In the genomic region with DNA sequence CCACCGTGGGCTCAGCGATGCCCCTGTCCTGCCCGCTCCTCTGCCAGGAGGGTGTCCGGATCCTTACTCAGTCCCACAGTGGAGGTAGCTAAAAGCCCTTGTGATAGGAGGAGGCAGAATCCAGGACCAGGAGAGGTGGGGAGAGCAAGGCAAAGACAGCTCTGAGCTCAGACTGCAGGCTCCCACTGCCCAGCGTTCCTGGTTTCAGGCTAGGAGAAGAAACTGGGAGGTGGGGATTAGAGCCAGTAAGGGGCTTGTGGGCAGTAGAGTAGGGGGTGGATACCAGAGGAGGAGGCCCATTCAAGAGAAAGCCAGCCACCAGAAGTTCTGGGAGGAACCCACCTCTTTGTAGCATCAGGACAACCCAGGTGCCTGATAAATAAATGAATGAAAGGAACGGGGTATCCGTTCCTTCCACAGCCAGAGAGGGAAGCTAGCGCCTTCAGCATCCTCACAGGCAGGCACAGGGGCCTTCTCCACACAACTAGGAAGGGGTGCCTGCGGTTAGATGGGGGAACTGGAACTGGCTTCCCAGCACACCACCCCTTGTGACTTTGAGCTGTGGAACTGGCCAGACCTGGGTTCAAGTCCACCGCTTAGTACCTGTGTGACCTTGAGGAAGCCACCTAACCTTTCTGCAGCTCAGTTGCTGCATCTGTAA, we compare ENCODE assay signal across 12 cellular contexts.
DNase-seq lines count a peak whose midpoint lies in the region; ATAC-seq and FAIRE-seq lines count a peak whose summit lies in the region.
"Had no signal": no experiment of that assay in that cellular context is flagged by ENCODE, and none has a peak within 500 bp of the region (broad histone marks: within the 10 kb centered on the region; RNA-seq: fewer than 3 reads in every experiment).

No MANE protein-coding gene starts in this region.

- no peaks in the 10 kb centered on the region for H3K9me3 Mint-ChIP-seq in activated T-cell treated with anti-CD3 and anti-CD28 coated beads, Interleukin-2, amount 50 U/mL, for 24 hours
- H3K9me3 Mint-ChIP-seq in memory B cell: peaks cover 3% of the 10 kb centered on the region
- H3K9me3 Mint-ChIP-seq in stimulated activated naive CD8-positive, alpha-beta T cell treated with anti-CD3 and anti-CD28 coated beads, Interleukin-15, amount 100 ng/mL, for 72 hours: no peaks in the 10 kb centered on the region

- H3K36me3 Mint-ChIP-seq in activated T-cell treated with anti-CD3 and anti-CD28 coated beads, Interleukin-2, amount 50 U/mL, for 24 hours (ENCODE audit: low read depth): peaks cover 68% of the 10 kb centered on the region
- no peaks in the 10 kb centered on the region for H3K36me3 Mint-ChIP-seq in memory B cell

- DNase-seq in activated T-cell treated with anti-CD3 and anti-CD28 coated beads, Interleukin-2, amount 50 U/mL, for 24 hours: peak; percentile 64
- no peak for DNase-seq in activated T-cell treated with anti-CD3 and anti-CD28 coated beads, Interleukin-2, amount 50 U/mL, for 1 hour
- peak; percentile 49 to 62 for DNase-seq in activated CD4-positive, alpha-beta T cell treated with anti-CD3 and anti-CD28 coated beads, Interleukin-2, amount 50 U/mL, for 48 hours
- DNase-seq in memory B cell (ENCODE audit: low spot score in 2 of 2) (no peak), RCC 7860 (ENCODE audit: low spot score) (no peak), UCSD-AML1 (lab: John Stamatoyannopoulos, UW; ENCODE audit: unreplicated experiment) (no peak), RPMI8226 (no peak)
- peak; percentile 16 to 66 for DNase-seq in stimulated activated naive CD8-positive, alpha-beta T cell treated with anti-CD3 and anti-CD28 coated beads, Interleukin-15, amount 100 ng/mL, for 72 hours
- DNase-seq: body of pancreas, left ventricle myocardium superior, NCI-H748 treated with DMSO at 0.1 percent for 48 hours had no signal

- H3K4me1 Mint-ChIP-seq in activated T-cell treated with anti-CD3 and anti-CD28 coated beads, Interleukin-2, amount 50 U/mL, for 24 hours (ENCODE audit: low read depth): peaks cover 65% of the 10 kb centered on the region
- peaks cover 66% of the 10 kb centered on the region for H3K4me1 Mint-ChIP-seq in memory B cell
- H3K4me1 Mint-ChIP-seq in stimulated activated naive CD8-positive, alpha-beta T cell treated with anti-CD3 and anti-CD28 coated beads, Interleukin-15, amount 100 ng/mL, for 72 hours: peaks cover 65% of the 10 kb centered on the region

- FAIRE-seq in RCC 7860 (lab: Jason Lieb, UNC): no peak
- FAIRE-seq: endometrium had no signal

- H3K27me3 Mint-ChIP-seq in activated T-cell treated with anti-CD3 and anti-CD28 coated beads, Interleukin-2, amount 50 U/mL, for 24 hours: no peaks in the 10 kb centered on the region
- H3K27me3 Mint-ChIP-seq in memory B cell: peaks cover 10% of the 10 kb centered on the region
- no peaks in the 10 kb centered on the region for H3K27me3 Mint-ChIP-seq in stimulated activated naive CD8-positive, alpha-beta T cell treated with anti-CD3 and anti-CD28 coated beads, Interleukin-15, amount 100 ng/mL, for 72 hours

- H3K27ac Mint-ChIP-seq in activated T-cell treated with anti-CD3 and anti-CD28 coated beads, Interleukin-2, amount 50 U/mL, for 24 hours: peak overlapping the region; percentile 99
- peak overlapping the region; percentile 90 for H3K27ac Mint-ChIP-seq in memory B cell
- peak overlapping the region; percentile 96 to 99 for H3K27ac Mint-ChIP-seq in stimulated activated naive CD8-positive, alpha-beta T cell treated with anti-CD3 and anti-CD28 coated beads, Interleukin-15, amount 100 ng/mL, for 72 hours

- ATAC-seq in memory B cell (ENCODE audit: low read depth): no peak
- ATAC-seq in stimulated activated naive CD8-positive, alpha-beta T cell treated with anti-CD3 and anti-CD28 coated beads, Interleukin-15, amount 100 ng/mL, for 72 hours: no peak
- ATAC-seq: body of pancreas, left ventricle myocardium superior had no signal

- peak overlapping the region; percentile 99 for H3K4me3 Mint-ChIP-seq in activated T-cell treated with anti-CD3 and anti-CD28 coated beads, Interleukin-2, amount 50 U/mL, for 24 hours
- peak overlapping the region; percentile 39 for H3K4me3 Mint-ChIP-seq in memory B cell
- peak overlapping the region; percentile 96 to 99 for H3K4me3 Mint-ChIP-seq in stimulated activated naive CD8-positive, alpha-beta T cell treated with anti-CD3 and anti-CD28 coated beads, Interleukin-15, amount 100 ng/mL, for 72 hours

Comparison
In these comparisons a context has a peak if more than half of its experiments do, and no peak if none do; other contexts are left out.
1. DNase-seq: peak in activated T-cell treated with anti-CD3 and anti-CD28 coated beads, Interleukin-2, amount 50 U/mL, for 24 hours (single experiment), activated CD4-positive, alpha-beta T cell treated with anti-CD3 and anti-CD28 coated beads, Interleukin-2, amount 50 U/mL, for 48 hours (2 of 2) and stimulated activated naive CD8-positive, alpha-beta T cell treated with anti-CD3 and anti-CD28 coated beads, Interleukin-15, amount 100 ng/mL, for 72 hours (2 of 2); none in activated T-cell treated with anti-CD3 and anti-CD28 coated beads, Interleukin-2, amount 50 U/mL, for 1 hour (single experiment), memory B cell (0 of 2), RCC 7860 (single experiment), UCSD-AML1 (single experiment) and RPMI8226 (single experiment).
2. H3K4me3 Mint-ChIP-seq: peak in every context shown above with its lines; median percentile 99 in activated T-cell treated with anti-CD3 and anti-CD28 coated beads, Interleukin-2, amount 50 U/mL, for 24 hours; 98 in stimulated activated naive CD8-positive, alpha-beta T cell treated with anti-CD3 and anti-CD28 coated beads, Interleukin-15, amount 100 ng/mL, for 72 hours; 39 in memory B cell.
3. Peak in every context shown above with its lines, with median percentiles within 50 percentile points of each other: H3K27ac Mint-ChIP-seq.